In the genomic region with DNA sequence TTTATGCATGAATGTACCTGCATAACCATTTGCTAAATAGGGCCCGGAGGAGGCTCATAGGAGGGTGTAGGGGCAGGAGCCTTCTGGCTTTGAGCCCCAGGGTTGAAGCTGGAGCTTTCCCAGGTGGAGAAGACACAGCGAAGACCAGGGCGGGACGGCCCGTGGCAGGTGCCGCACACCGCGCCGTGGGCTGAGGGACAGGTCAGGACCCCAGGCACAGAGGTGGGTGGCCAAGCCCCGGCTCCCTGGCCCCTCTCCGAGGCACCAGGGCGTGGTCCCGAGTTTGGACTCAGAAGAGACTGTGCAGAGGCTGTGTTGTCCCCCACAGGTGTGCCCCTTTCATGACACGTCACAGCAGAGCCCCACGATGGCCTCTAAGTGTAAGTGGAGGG, we compare ENCODE assay signal across 9 cellular contexts. TPM values are rescaled to one million over a fixed set of nuclear protein-coding genes. Genes with fewer than 3 reads are reported as not detected.
A peak's percentile ranks its signal among the peaks of the same experiment; 100 is the strongest.
DNase-seq lines count a peak whose midpoint lies in the region; ATAC-seq, FAIRE-seq and TF ChIP-seq lines count a peak whose summit lies in the region.
"Had no signal": no experiment of that assay in that cellular context is flagged by ENCODE, and none has a peak within 500 bp of the region (broad histone marks: within the 10 kb centered on the region; RNA-seq: fewer than 3 reads in every experiment).

No MANE protein-coding gene starts in this region.

- no peak for TF ChIP-seq CTCF in endothelial cell of umbilical vein (IDR thresholded peaks at IDR 0.05; ENCODE audit: extremely low read depth in 1 of 2, insufficient read depth in 1 of 2, low read depth in 1 of 2, low read length in 2 of 2)

- H3K79me2 ChIP-seq in endothelial cell of umbilical vein (ENCODE audit: control insufficient read depth, insufficient read depth, low read length), result no peaks in the 10 kb centered on the region

- no peaks in the 10 kb centered on the region; the same call in 1 of the 2 replicates for H3K4me1 ChIP-seq in HUES48 (ENCODE audit: control insufficient read depth, insufficient read depth, low read length)
- peaks cover 4% of the 10 kb centered on the region for H3K4me1 ChIP-seq in endothelial cell of umbilical vein (ENCODE audit: control insufficient read depth, extremely low read depth, insufficient read depth, low read length)
- H3K4me1 ChIP-seq in small intestine (ENCODE audit: control insufficient read depth in 2 of 2, insufficient read depth in 1 of 2, low read depth in 1 of 2, low read length in 1 of 2), result peaks cover 0 to 23% of the 10 kb centered on the region in 2 donors

- no peak overlapping the region for H3K4me2 ChIP-seq in endothelial cell of umbilical vein (ENCODE audit: insufficient read depth, low read length)

- WGBS in small intestine, 3 donors, result 44 to 59% (median 52%) methylated on average over 15 of the region's 15 CpGs

- peak; percentile 3 for ATAC-seq in GM19372 (IDR thresholded peaks at IDR 0.05; ENCODE audit: low read depth, unreplicated experiment)

- no peaks in the 10 kb centered on the region for H3K27me3 ChIP-seq in HUES48 (ENCODE audit: control insufficient read depth, insufficient read depth, low read length)
- H3K27me3 ChIP-seq in endothelial cell of umbilical vein (ENCODE audit: control insufficient read depth in 2 of 2, insufficient read depth in 2 of 2, low read length in 2 of 2), result no peaks in the 10 kb centered on the region
- H3K27me3 ChIP-seq in small intestine (ENCODE audit: control insufficient read depth in 2 of 2, insufficient read depth in 2 of 2, low read length in 2 of 2), result no peaks in the 10 kb centered on the region
- H3K27me3 ChIP-seq: cardiac muscle cell had no signal

- dilution Hi-C loops in endothelial cell of umbilical vein (cut with MboI; ENCODE audit: extremely low pct_ligation_motif_present, low sequenced_read_pairs), result no loop called here

- H3K27ac ChIP-seq in HUES48 (ENCODE audit: low read depth, low read length) (no peak overlapping the region), endothelial cell of umbilical vein (ENCODE audit: insufficient read depth, low read depth, low read length) (no peak overlapping the region), small intestine (ENCODE audit: low read depth in 1 of 2, low read length in 1 of 2) (peak overlapping the region; percentile 71 to 79)
- H3K27ac ChIP-seq: cardiac muscle cell had no signal

- FAIRE-seq in endothelial cell of umbilical vein (lab: Jason Lieb, UNC) (no peak), small intestine (lab: Jason Lieb, UNC) (no peak)

- H3K9me1 ChIP-seq in endothelial cell of umbilical vein (replicated peaks; ENCODE audit: control insufficient read depth, extremely low read depth, insufficient read depth, low read length), result no peaks in the 10 kb centered on the region

- BruUV-seq in endothelial cell of umbilical vein (replicated peaks; lab: Mats Ljungman, UMichigan), result no TSS peak

- H2AFZ ChIP-seq in endothelial cell of umbilical vein (ENCODE audit: low read depth, low read length), result peak overlapping the region; percentile 62

- H3K36me3 ChIP-seq in HUES48 (ENCODE audit: control insufficient read depth, insufficient read depth, low read length) (no peaks in the 10 kb centered on the region), endothelial cell of umbilical vein (ENCODE audit: control insufficient read depth in 2 of 2, extremely low read depth in 1 of 2, insufficient read depth in 2 of 2, low read length in 2 of 2) (no peaks in the 10 kb centered on the region), small intestine (ENCODE audit: control insufficient read depth in 2 of 2, insufficient read depth in 2 of 2, low read length in 2 of 2) (no peaks in the 10 kb centered on the region)
- H3K36me3 ChIP-seq: cardiac muscle cell had no signal

- POLR2A ChIA-PET in endothelial cell of umbilical vein (lab: Charles Lee), result no interaction called here

- CTCF ChIA-PET in endothelial cell of umbilical vein (lab: Charles Lee), result interaction anchor here (0.9 to 1.2 kb wide), 2 partner anchors 42 to 93 kb away, joined by 3 to 4 read pairs; no protein-coding TSS in a partner anchor

- no peaks in the 10 kb centered on the region for H3K9me3 ChIP-seq in HUES48 (ENCODE audit: control insufficient read depth, insufficient read depth, low read length)
- no peaks in the 10 kb centered on the region for H3K9me3 ChIP-seq in endothelial cell of umbilical vein (replicated peaks; ENCODE audit: control insufficient read depth, insufficient read depth, low read length)
- no peaks in the 10 kb centered on the region for H3K9me3 ChIP-seq in small intestine (ENCODE audit: control insufficient read depth, low read depth)

- peak overlapping the region; percentile 46 for H3K4me3 ChIP-seq in HUES48 (ENCODE audit: low read depth, low read length)
- H3K4me3 ChIP-seq in endothelial cell of umbilical vein (replicated peaks in 1 of 3; ENCODE audit: insufficient read depth in 1 of 3, low read depth in 1 of 3, low read length in 3 of 3), result no peak overlapping the region
- H3K4me3 ChIP-seq in small intestine (ENCODE audit: low read depth in 1 of 2, low read length in 2 of 2), result no peak overlapping the region

- no peaks in the 10 kb centered on the region for H4K20me1 ChIP-seq in endothelial cell of umbilical vein (replicated peaks; ENCODE audit: control insufficient read depth, extremely low read depth, insufficient read depth, low read length)

- TF ChIP-seq POLR2A in endothelial cell of umbilical vein (IDR thresholded peaks at IDR 0.05; ENCODE audit: low read depth, low read length), result no peak

- H3K9ac ChIP-seq in HUES48 (ENCODE audit: low read depth, low read length) (no peak overlapping the region), endothelial cell of umbilical vein (replicated peaks; ENCODE audit: extremely low read depth, insufficient read depth, low read length) (no peak overlapping the region)

- intact Hi-C loops in endothelial cell of umbilical vein (cut with micrococcal nuclease), result loop anchor here (1.0 kb wide), 2 partner anchors 65 to 230 kb away; no protein-coding TSS in a partner anchor

- no peak for DNase-seq in endothelial cell of umbilical vein (ENCODE audit: low read depth, low spot score)
- no peak for DNase-seq in small intestine
- no peak for DNase-seq in pons (ENCODE audit: low spot score)
- DNase-seq in inferior parietal cortex (ENCODE audit: extremely low spot score), result no peak
- no peak for DNase-seq in NCI-H1105 treated with DMSO at 0.1 percent for 48 hours (lab: John Stamatoyannopoulos, UW)
- DNase-seq in NCI-H2171 treated with DMSO at 0.1 percent for 48 hours (lab: John Stamatoyannopoulos, UW), result no peak

TF ChIP-seq in endothelial cell of umbilical vein, 7 proteins besides CTCF, POLR2A, EP300 and RAD21:
- TF ChIP-seq JUN (IDR thresholded peaks at IDR 0.05; ENCODE audit: borderline replicate concordance, insufficient read depth, insufficient read length, low read depth), result no peak
- no peak for TF ChIP-seq POLR2AphosphoS5 (IDR thresholded peaks at IDR 0.05; ENCODE audit: insufficient read depth, low read depth, low read length)
- no peak for TF ChIP-seq FOS (IDR thresholded peaks at IDR 0.05; ENCODE audit: borderline replicate concordance, insufficient read depth, low read length)
- no peak for TF ChIP-seq MYC (IDR thresholded peaks at IDR 0.05; ENCODE audit: low read depth, low read length)
- TF ChIP-seq GATA2 (IDR thresholded peaks at IDR 0.05; ENCODE audit: insufficient read depth, insufficient read length, low read depth, low read length), result no peak
- no peak for TF ChIP-seq EZH2 (IDR thresholded peaks at IDR 0.05; ENCODE audit: borderline replicate concordance, low read depth, low read length, severe bottlenecking)
- TF ChIP-seq, protein P1, sequence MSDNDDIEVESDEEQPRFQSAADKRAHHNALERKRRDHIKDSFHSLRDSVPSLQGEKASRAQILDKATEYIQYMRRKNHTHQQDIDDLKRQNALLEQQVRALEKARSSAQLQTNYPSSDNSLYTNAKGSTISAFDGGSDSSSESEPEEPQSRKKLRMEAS (IDR thresholded peaks at IDR 0.05; ENCODE audit: insufficient read depth, insufficient read length), result no peak

RNA-seq across cellular contexts. Expression of a gene that starts 56.5 kb away (rescaled TPM):
- 10.5 and 11.8 TPM in 2 replicates for total RNA-seq in endothelial cell of umbilical vein
- polyA plus RNA-seq in endothelial cell of umbilical vein, result 4.6 and 5.5 TPM in 2 replicates
- polyA plus RNA-seq in endothelial cell of umbilical vein (2011; cell fraction: cytosol; rRNA removed), result 2.2 and 3.1 TPM in 2 replicates
- 2.7 and 3.2 TPM in 2 replicates for polyA plus RNA-seq in endothelial cell of umbilical vein (2011; cell fraction: nucleus; rRNA removed)
- polyA plus RNA-seq in endothelial cell of umbilical vein (2012), result 5.3 and 8.8 TPM in 2 replicates
- 2.3 and 2.8 TPM in 2 replicates for polyA minus RNA-seq in endothelial cell of umbilical vein
- polyA minus RNA-seq in endothelial cell of umbilical vein (2011; cell fraction: cytosol; rRNA and poly(A)+ RNA removed), result 11.3 TPM
- 2.1 and 3.1 TPM in 2 replicates for polyA minus RNA-seq in endothelial cell of umbilical vein (2011; cell fraction: nucleus; rRNA and poly(A)+ RNA removed)
- 10 to 100 TPM in 1 of 3 donors, 1 to 10 TPM in 2; 7.0 to 14.7 (median 9.2) TPM for polyA plus RNA-seq in small intestine

Comparison
In these comparisons a context has a peak if more than half of its experiments do, and no peak if none do; other contexts are left out.
1. H3K27ac ChIP-seq: peak in small intestine (2 of 2); none in HUES48 (single experiment) and endothelial cell of umbilical vein (single experiment).